In genomic region chr19:39369200-39369599, GRCh38 we compare ENCODE assay signal across 15 cellular contexts. TPM values are rescaled to one million over a fixed set of nuclear protein-coding genes. Genes with fewer than 3 reads are reported as not detected.
DNase-seq lines count a peak whose midpoint lies in the region; ATAC-seq, FAIRE-seq and TF ChIP-seq lines count a peak whose summit lies in the region.
"Had no signal": no experiment of that assay in that cellular context is flagged by ENCODE, and none has a peak within 500 bp of the region (broad histone marks: within the 10 kb centered on the region; RNA-seq: fewer than 3 reads in every experiment).

No MANE protein-coding gene starts in this region.

- TF ChIP-seq CTCF in HEK293 (tag by site-specific recombination; IDR thresholded peaks at IDR 0.05) (no peak), K562 (IDR thresholded peaks at IDR 0.05 in 2 of 3, conservative IDR thresholded peaks at IDR 0.05 in 1 of 3; ENCODE audit: insufficient read depth in 2 of 3, low read depth in 1 of 3, low read length in 3 of 3) (no peak), H9 (conservative IDR thresholded peaks at IDR 0.05) (no peak)

- H3K4me1 ChIP-seq in HEK293 (ENCODE audit: control insufficient read depth, insufficient read depth, low read length) (no peaks in the 10 kb centered on the region; the same call in 1 of the 2 replicates), K562 (replicated peaks in 1 of 2; ENCODE audit: control insufficient read depth in 2 of 2, insufficient read depth in 2 of 2, low read length in 2 of 2) (no peaks in the 10 kb centered on the region), H9 (ENCODE audit: insufficient read depth, low read length) (no peaks in the 10 kb centered on the region)
- H3K4me1 ChIP-seq: HAP-1 had no signal

- no peaks in the 10 kb centered on the region; the same call in 1 of the 2 replicates for H3K27me3 Mint-ChIP-seq in H9 (ENCODE audit: low read depth)
- H3K27me3 Mint-ChIP-seq: B cell; CD4-positive, alpha-beta memory T cell had no signal

- H3K79me1 ChIP-seq in H9 (ENCODE audit: insufficient read depth, low read depth, low read length, poor library complexity, severe bottlenecking), result no peaks in the 10 kb centered on the region

- H3K36me3 ChIP-seq in HEK293 (ENCODE audit: control insufficient read depth in 2 of 2, insufficient read depth in 1 of 2, low read length in 2 of 2) (peaks cover 85 to 97% of the 10 kb centered on the region in 2 experiments), K562 (ENCODE audit: control insufficient read depth, insufficient read depth, low read length) (peaks cover 86% of the 10 kb centered on the region)

- H2AK5ac ChIP-seq in H9 (ENCODE audit: insufficient read length, low read length), result no peak overlapping the region

- H3K9me3 Mint-ChIP-seq in H9, result no peaks in the 10 kb centered on the region; a peak in 1 of 5 replicates
- H3K9me3 Mint-ChIP-seq: CD4-positive, alpha-beta memory T cell; HFFc6 had no signal

- TF ChIP-seq POLR2A in K562 (conservative IDR thresholded peaks at IDR 0.05), result no peak

- no peak overlapping the region for H3K14ac ChIP-seq in H9 (ENCODE audit: insufficient read depth, low read length)

- no peaks in the 10 kb centered on the region for H3K23me2 ChIP-seq in H9 (ENCODE audit: insufficient read length, low read depth, low read length, poor library complexity, severe bottlenecking)

- H3K36me3 Mint-ChIP-seq in H9 (ENCODE audit: insufficient read depth in 1 of 3, low read depth in 3 of 3), result peaks cover 37 to 69% (median 54%) of the 10 kb centered on the region in 3 experiments

- H2BK120ac ChIP-seq in H9 (ENCODE audit: low read depth, low read length, poor library complexity, severe bottlenecking), result no peak overlapping the region

- in situ Hi-C loops in K562 (cut with MboI), result no loop called here

- peaks cover 3% of the 10 kb centered on the region for H3K9me1 ChIP-seq in K562 (ENCODE audit: control insufficient read depth, insufficient read depth, low read length)

- H3K4me3 ChIP-seq in HEK293 (ENCODE audit: low read depth, low read length) (no peak overlapping the region), K562 (no peak overlapping the region)
- H3K4me3 ChIP-seq: GM12878, HAP-1 had no signal

- no peak overlapping the region for H4K91ac ChIP-seq in H9 (ENCODE audit: insufficient read length, low read depth, low read length)

- no peak for TF ChIP-seq EP300 in K562 (IDR thresholded peaks at IDR 0.05; ENCODE audit: low read length)

- POLR2A ChIA-PET in HEK293 (lab: Yijun Ruan, JAX) (interaction anchor here (1.0 kb wide), 1 partner anchor 22 kb away, joined by 5 read pairs; the partner anchor contains the start of genes MED29 and PAF1), K562 (lab: Yijun Ruan, JAX) (interaction anchor here (0.6 to 1.2 kb wide), 4 partner anchors 22 to 220 kb away, joined by 3 to 6 read pairs (median 4); partner anchors contain the start of genes MED29 and PAF1)

- no TSS peak for BruUV-seq in K562 (replicated peaks; lab: Mats Ljungman, UMichigan)

- H3K9me3 ChIP-seq in HEK293 (ENCODE audit: control insufficient read depth, insufficient read depth, low read depth, low read length) (no peaks in the 10 kb centered on the region), K562 (replicated peaks; ENCODE audit: control insufficient read depth, insufficient read depth, low read depth, low read length) (no peaks in the 10 kb centered on the region), H9 (ENCODE audit: control insufficient read depth, low read depth, low read length) (no peaks in the 10 kb centered on the region)
- H3K9me3 ChIP-seq: HAP-1 had no signal

- H3K27ac Mint-ChIP-seq in H9, result no peak overlapping the region
- H3K27ac Mint-ChIP-seq: B cell, HFFc6 had no signal

- H2BK12ac ChIP-seq in H9 (ENCODE audit: insufficient read length, low read depth, low read length), result no peak overlapping the region

- no peaks in the 10 kb centered on the region for H4K20me1 ChIP-seq in K562 (replicated peaks; ENCODE audit: control insufficient read depth, insufficient read depth, low read length)
- no peaks in the 10 kb centered on the region for H4K20me1 ChIP-seq in H9 (ENCODE audit: control insufficient read depth, insufficient read depth, insufficient read length)

- no peak overlapping the region for H3K18ac ChIP-seq in H9 (ENCODE audit: insufficient read length, low read depth, low read length)

- ATAC-seq in K562 (no peak), GM19351 (IDR thresholded peaks at IDR 0.05; ENCODE audit: unreplicated experiment) (no peak)
- ATAC-seq: GM12878 had no signal

- H3K27ac ChIP-seq in HEK293 (ENCODE audit: extremely low read depth, low read depth, low read length) (no peak overlapping the region), K562 (ENCODE audit: extremely low read depth, low read depth, low read length) (no peak overlapping the region), temporal lobe (ENCODE audit: low read depth, low read length) (peak overlapping the region; percentile 41), H9 (ENCODE audit: insufficient read length, low read depth, low read length) (no peak overlapping the region)

- H3K4me3 Mint-ChIP-seq in H9, result no peak overlapping the region
- H3K4me3 Mint-ChIP-seq: B cell; CD4-positive, alpha-beta memory T cell; HFFc6 had no signal

- H2BK5ac ChIP-seq in H9 (ENCODE audit: insufficient read length, low read length), result no peak overlapping the region

- FAIRE-seq in K562 (lab: Jason Lieb, UNC), result no peak
- FAIRE-seq: A204.1, GM12878 had no signal

- H2BK15ac ChIP-seq in H9 (ENCODE audit: low read depth, low read length), result no peak overlapping the region

- H2AFZ ChIP-seq in K562 (ENCODE audit: low read depth, low read length) (no peak overlapping the region), H9 (ENCODE audit: low read length) (no peak overlapping the region)

- H3K27me3 ChIP-seq in K562 (ENCODE audit: control insufficient read depth in 2 of 2, insufficient read depth in 2 of 2, low read length in 2 of 2) (no peaks in the 10 kb centered on the region), H9 (ENCODE audit: insufficient read depth, low read length) (no peaks in the 10 kb centered on the region)

- CTCF ChIA-PET in HEK293 (lab: Yijun Ruan, JAX), result interaction anchor here (0.6 to 1.4 kb wide), 9 partner anchors 13 to 1201 kb away, joined by 3 to 4 read pairs (median 3); partner anchors contain the start of gene SAMD4B
- CTCF ChIA-PET in K562 (lab: Yijun Ruan, JAX; ENCODE audit: low intra/inter-chr PET ratio), result no interaction called here

- H4K8ac ChIP-seq in H9 (replicated peaks; ENCODE audit: insufficient read length, low read depth, low read length), result no peak overlapping the region

- H3T11ph ChIP-seq in H9 (ENCODE audit: low read length), result no peak overlapping the region

- no peaks in the 10 kb centered on the region; the same call in 2 of the 3 replicates for H3K79me2 ChIP-seq in K562 (ENCODE audit: control insufficient read depth, insufficient read depth, low read length)
- H3K79me2 ChIP-seq in H9 (ENCODE audit: insufficient read depth, low read length), result no peaks in the 10 kb centered on the region

- H3K23ac ChIP-seq in H9 (ENCODE audit: insufficient read length, low read depth, low read length), result no peak overlapping the region

- intact Hi-C loops in K562 (cut with micrococcal nuclease), result no loop called here

- no peak overlapping the region for H2BK20ac ChIP-seq in H9 (ENCODE audit: low read depth, low read length, poor library complexity, severe bottlenecking)

- H3K9ac ChIP-seq in K562 (ENCODE audit: insufficient read depth in 1 of 2, low read depth in 2 of 2, low read length in 2 of 2) (no peak overlapping the region), H9 (ENCODE audit: extremely low read depth, insufficient read length, low read length) (no peak overlapping the region)

- no peak for DNase-seq in K562 (ENCODE audit: extremely low read depth in 1 of 4, low spot score in 3 of 4)
- no peak for DNase-seq in H9
- DNase-seq: C1 segment of cervical spinal cord; CD4-positive, alpha-beta memory T cell; DMS79; GOT3; HFFc6 had no signal

- WGBS in K562 (ENCODE audit: insufficient coverage, low coverage, missing lambda C conversion rate), result 61% methylated on average over 2 of the region's 2 CpGs
- no CpG with 5 or more reads among the region's 2 CpGs for WGBS in H9 (ENCODE audit: extremely low coverage, insufficient read length, low lambda C conversion rate)

- no peak for TF ChIP-seq RAD21 in K562 (CRISPR knock-in tag; conservative IDR thresholded peaks at IDR 0.05 in 1 of 2, IDR thresholded peaks at IDR 0.05 in 1 of 2)

- H3K4ac ChIP-seq in H9 (ENCODE audit: low read depth, low read length), result no peak overlapping the region

- no peak overlapping the region for H4K5ac ChIP-seq in H9 (ENCODE audit: insufficient read length, low read depth, low read length)

- no peaks in the 10 kb centered on the region for H3K4me1 Mint-ChIP-seq in H9

- H3K4me2 ChIP-seq in K562 (ENCODE audit: insufficient read depth, low read length) (no peak overlapping the region), H9 (ENCODE audit: insufficient read depth, insufficient read length, low read length) (no peak overlapping the region)

- no peak overlapping the region for H3K56ac ChIP-seq in H9 (ENCODE audit: insufficient read length, low read depth, low read length)

RNA-seq across cellular contexts. Expression of gene PAF1, which starts 21.7 kb away (rescaled TPM):
- total RNA-seq in K562 (2011; cell fraction: chromatin; rRNA removed; ENCODE audit: low replicate concordance), result 59.0 and 87.9 TPM in 2 replicates
- total RNA-seq in K562 (2011; cell fraction: nucleolus; rRNA removed), result 51.6 and 65.2 TPM in 2 replicates
- 40.5 and 40.8 TPM in 2 replicates for total RNA-seq in K562 (2011; cell fraction: nucleoplasm; rRNA removed)
- total RNA-seq in K562 (2014; rRNA removed) (41.2 and 50.5 TPM in 2 replicates), K562 (2014; rRNA removed; fragmentation: Illumina TruSeq; extraction: Trizol) (22.6 and 23.2 TPM in 2 replicates), K562 (2015; rRNA removed; fragmentation: Illumina TruSeq; extraction: Trizol) (37.0 and 39.8 TPM in 2 replicates), K562 (2021) (30.7 and 33.8 TPM in 2 replicates), temporal lobe (21.6 TPM), H9 (2021) (34.9 and 38.0 TPM in 2 replicates)
- polyA plus RNA-seq in K562 (2011; rRNA removed) (30.1 and 31.6 TPM in 2 replicates), K562 (2014; fragmentation: Illumina TruSeq; extraction: Trizol) (41.1 and 45.0 TPM in 2 replicates), K562 (2014; fragmentation: Nextera tagmentation; extraction: Ambion mirVana) (1 to 10 TPM; 1.5 to 1.7 TPM), K562 (2014; rRNA removed) (32.4 and 43.5 TPM in 2 replicates)
- 31.4 and 56.3 TPM in 2 replicates for polyA plus RNA-seq in K562 (2011; cell fraction: cytosol; rRNA removed)
- polyA plus RNA-seq in K562 (2011; cell fraction: nucleus; rRNA removed), result 65.9 and 73.6 TPM in 2 replicates
- 37.5 and 43.8 TPM in 2 replicates for polyA plus RNA-seq in K562 (2012)
- 38.6 and 43.3 TPM in 2 replicates for polyA minus RNA-seq in K562 (2011; rRNA and poly(A)+ RNA removed)
- polyA minus RNA-seq in K562 (2011; cell fraction: cytosol; rRNA and poly(A)+ RNA removed), result 21.1 and 21.3 TPM in 2 replicates
- polyA minus RNA-seq in K562 (2011; cell fraction: nucleus; rRNA and poly(A)+ RNA removed), result 33.7 and 58.5 TPM in 2 replicates

RNA-seq across cellular contexts. Expression of gene MED29, which starts 22.0 kb away (rescaled TPM):
- total RNA-seq in K562 (2011; cell fraction: chromatin; rRNA removed; ENCODE audit: low replicate concordance), result 7.8 and 14.7 TPM in 2 replicates
- total RNA-seq in K562 (2011; cell fraction: nucleolus; rRNA removed), result 12.0 and 12.7 TPM in 2 replicates
- total RNA-seq in K562 (2011; cell fraction: nucleoplasm; rRNA removed), result 13.0 and 17.4 TPM in 2 replicates
- total RNA-seq in K562 (2014; rRNA removed) (16.0 and 22.6 TPM in 2 replicates), K562 (2014; rRNA removed; fragmentation: Illumina TruSeq; extraction: Trizol) (7.0 and 7.2 TPM in 2 replicates), K562 (2015; rRNA removed; fragmentation: Illumina TruSeq; extraction: Trizol) (11.2 and 11.7 TPM in 2 replicates), K562 (2021) (17.3 and 18.0 TPM in 2 replicates), temporal lobe (16.2 TPM), H9 (2021) (48.3 and 49.2 TPM in 2 replicates)
- polyA plus RNA-seq in K562 (2011; rRNA removed) (11.7 and 12.4 TPM in 2 replicates), K562 (2014; fragmentation: Illumina TruSeq; extraction: Trizol) (18.0 and 19.2 TPM in 2 replicates), K562 (2014; fragmentation: Nextera tagmentation; extraction: Ambion mirVana) (1 to 10 TPM; 1.8 to 2.8 TPM), K562 (2014; rRNA removed) (15.1 and 22.5 TPM in 2 replicates)
- 18.4 and 30.0 TPM in 2 replicates for polyA plus RNA-seq in K562 (2011; cell fraction: cytosol; rRNA removed)
- polyA plus RNA-seq in K562 (2011; cell fraction: nucleus; rRNA removed), result 5.3 and 8.7 TPM in 2 replicates
- polyA plus RNA-seq in K562 (2012), result 14.0 and 19.0 TPM in 2 replicates
- polyA minus RNA-seq in K562 (2011; rRNA and poly(A)+ RNA removed), result 6.4 and 10.6 TPM in 2 replicates
- 5.9 and 9.0 TPM in 2 replicates for polyA minus RNA-seq in K562 (2011; cell fraction: cytosol; rRNA and poly(A)+ RNA removed)
- 15.9 and 16.3 TPM in 2 replicates for polyA minus RNA-seq in K562 (2011; cell fraction: nucleus; rRNA and poly(A)+ RNA removed)

RNA-seq across cellular contexts. Expression of gene SAMD4B, which starts 27.0 kb away (rescaled TPM):
- total RNA-seq in K562 (2011; cell fraction: chromatin; rRNA removed; ENCODE audit: low replicate concordance), result 114 and 163 TPM in 2 replicates
- 74.5 and 86.1 TPM in 2 replicates for total RNA-seq in K562 (2011; cell fraction: nucleolus; rRNA removed)
- 116 and 164 TPM in 2 replicates for total RNA-seq in K562 (2011; cell fraction: nucleoplasm; rRNA removed)
- 41.1 and 55.2 TPM in 2 replicates for total RNA-seq in K562 (2014; rRNA removed)
- 17.2 and 19.9 TPM in 2 replicates for total RNA-seq in K562 (2014; rRNA removed; fragmentation: Illumina TruSeq; extraction: Trizol)
- total RNA-seq in K562 (2015; rRNA removed; fragmentation: Illumina TruSeq; extraction: Trizol), result 38.0 and 42.2 TPM in 2 replicates
- total RNA-seq in K562 (2021), result 86.3 and 90.5 TPM in 2 replicates
- 20.9 and 54.2 TPM in 2 replicates for polyA plus RNA-seq in K562 (2011; rRNA removed)
- polyA plus RNA-seq in K562 (2011; cell fraction: cytosol; rRNA removed), result 38.5 and 56.2 TPM in 2 replicates
- polyA plus RNA-seq in K562 (2011; cell fraction: nucleus; rRNA removed), result 81.0 and 127 TPM in 2 replicates
- 86.0 and 136 TPM in 2 replicates for polyA plus RNA-seq in K562 (2012)
- polyA plus RNA-seq in K562 (2014; fragmentation: Illumina TruSeq; extraction: Trizol), result 81.8 and 105 TPM in 2 replicates
- 1 to 10 TPM; 3.4 to 5.9 TPM for polyA plus RNA-seq in K562 (2014; fragmentation: Nextera tagmentation; extraction: Ambion mirVana)
- 76.4 and 77.0 TPM in 2 replicates for polyA plus RNA-seq in K562 (2014; rRNA removed)
- 22.5 and 27.0 TPM in 2 replicates for polyA minus RNA-seq in K562 (2011; rRNA and poly(A)+ RNA removed)
- polyA minus RNA-seq in K562 (2011; cell fraction: cytosol; rRNA and poly(A)+ RNA removed), result 59.6 and 84.3 TPM in 2 replicates
- polyA minus RNA-seq in K562 (2011; cell fraction: nucleus; rRNA and poly(A)+ RNA removed), result 23.4 and 27.1 TPM in 2 replicates
- 20.9 TPM for total RNA-seq in temporal lobe
- total RNA-seq in H9 (2021), result 134 and 135 TPM in 2 replicates

RNA-seq across cellular contexts. Expression of gene GMFG, which starts 33.4 kb away (rescaled TPM):
- 7.6 and 17.2 TPM in 2 replicates for total RNA-seq in K562 (2011; cell fraction: chromatin; rRNA removed; ENCODE audit: low replicate concordance)
- total RNA-seq in K562 (2011; cell fraction: nucleolus; rRNA removed), result 11.3 and 11.6 TPM in 2 replicates
- total RNA-seq in K562 (2011; cell fraction: nucleoplasm; rRNA removed), result 14.4 and 17.5 TPM in 2 replicates
- 37.1 and 48.4 TPM in 2 replicates for total RNA-seq in K562 (2014; rRNA removed)
- total RNA-seq in K562 (2014; rRNA removed; fragmentation: Illumina TruSeq; extraction: Trizol), result 48.5 and 59.1 TPM in 2 replicates
- 52.8 and 55.6 TPM in 2 replicates for total RNA-seq in K562 (2015; rRNA removed; fragmentation: Illumina TruSeq; extraction: Trizol)
- 51.8 and 58.6 TPM in 2 replicates for total RNA-seq in K562 (2021)
- polyA plus RNA-seq in K562 (2011; rRNA removed), result 91.3 and 101 TPM in 2 replicates
- 45.0 and 75.1 TPM in 2 replicates for polyA plus RNA-seq in K562 (2011; cell fraction: cytosol; rRNA removed)
- polyA plus RNA-seq in K562 (2011; cell fraction: nucleus; rRNA removed), result 35.8 and 51.3 TPM in 2 replicates
- polyA plus RNA-seq in K562 (2012), result 108 and 198 TPM in 2 replicates
- 49.0 and 60.2 TPM in 2 replicates for polyA plus RNA-seq in K562 (2014; fragmentation: Illumina TruSeq; extraction: Trizol)
- 100 to 1,000 TPM; 133 to 152 TPM for polyA plus RNA-seq in K562 (2014; fragmentation: Nextera tagmentation; extraction: Ambion mirVana)
- 61.3 and 70.7 TPM in 2 replicates for polyA plus RNA-seq in K562 (2014; rRNA removed)
- 23.5 and 24.2 TPM in 2 replicates for polyA minus RNA-seq in K562 (2011; rRNA and poly(A)+ RNA removed)
- polyA minus RNA-seq in K562 (2011; cell fraction: cytosol; rRNA and poly(A)+ RNA removed), result 8.4 and 10.6 TPM in 2 replicates
- 2.2 and 9.1 TPM in 2 replicates for polyA minus RNA-seq in K562 (2011; cell fraction: nucleus; rRNA and poly(A)+ RNA removed)
- 2.0 TPM for total RNA-seq in temporal lobe
- total RNA-seq in H9 (2021), result 0.48 TPM in 1 of 2 replicates, not detected in the other
- total RNA-seq: G401 had no signal

RNA-seq across cellular contexts. Expression of gene ZFP36, which starts 37.4 kb away (rescaled TPM):
- 9.5 and 19.1 TPM in 2 replicates for total RNA-seq in K562 (2011; cell fraction: chromatin; rRNA removed; ENCODE audit: low replicate concordance)
- total RNA-seq in K562 (2011; cell fraction: nucleolus; rRNA removed), result 17.8 and 18.8 TPM in 2 replicates
- 15.0 and 15.3 TPM in 2 replicates for total RNA-seq in K562 (2011; cell fraction: nucleoplasm; rRNA removed)
- 3.5 and 7.1 TPM in 2 replicates for total RNA-seq in K562 (2014; rRNA removed)
- total RNA-seq in K562 (2014; rRNA removed; fragmentation: Illumina TruSeq; extraction: Trizol), result 1.8 and 2.8 TPM in 2 replicates
- total RNA-seq in K562 (2015; rRNA removed; fragmentation: Illumina TruSeq; extraction: Trizol), result 3.7 and 3.8 TPM in 2 replicates
- 17.1 and 20.1 TPM in 2 replicates for total RNA-seq in K562 (2021)
- polyA plus RNA-seq in K562 (2011; rRNA removed), result 1.0 and 2.0 TPM in 2 replicates
- polyA plus RNA-seq in K562 (2011; cell fraction: cytosol; rRNA removed), result 1.8 and 3.0 TPM in 2 replicates
- polyA plus RNA-seq in K562 (2011; cell fraction: nucleus; rRNA removed), result 12.7 and 20.7 TPM in 2 replicates
- polyA plus RNA-seq in K562 (2012), result 14.4 and 28.7 TPM in 2 replicates
- 12.5 and 13.4 TPM in 2 replicates for polyA plus RNA-seq in K562 (2014; fragmentation: Illumina TruSeq; extraction: Trizol)
- polyA plus RNA-seq in K562 (2014; fragmentation: Nextera tagmentation; extraction: Ambion mirVana), result 1 to 10 TPM; 1.3 to 1.5 TPM
- polyA plus RNA-seq in K562 (2014; rRNA removed), result 9.2 and 9.5 TPM in 2 replicates
- 0.63 and 0.66 TPM in 2 replicates for polyA minus RNA-seq in K562 (2011; rRNA and poly(A)+ RNA removed)
- polyA minus RNA-seq in K562 (2011; cell fraction: cytosol; rRNA and poly(A)+ RNA removed), result 6.1 and 7.0 TPM in 2 replicates
- polyA minus RNA-seq in K562 (2011; cell fraction: nucleus; rRNA and poly(A)+ RNA removed), result 11.0 and 12.8 TPM in 2 replicates
- 2.0 TPM for total RNA-seq in temporal lobe
- total RNA-seq in H9 (2021), result 14.6 and 15.4 TPM in 2 replicates

Comparison
In these comparisons a context has a peak if more than half of its experiments do, and no peak if none do; other contexts are left out.
1. Of the 44 proteins assayed by ChIP-seq in both K562 and HEK293: peak only in K562: none; only in HEK293: none; in both: ZNF121; in neither: 43.